29 cellular contexts compared by ENCODE assay signal in genomic region chr6:143005816-143006215, GRCh38.
"Had no signal": no experiment of that assay in that cellular context is flagged by ENCODE, and none has a peak within 500 bp of the region (broad histone marks: within the 10 kb centered on the region; RNA-seq: fewer than 3 reads in every experiment).

No MANE protein-coding gene starts in this region.

- H3K27ac ChIP-seq: ascending aorta, brain microvascular endothelial cell, cardiac muscle cell, SK-N-MC had no signal

- H3K9me3 ChIP-seq: ascending aorta, MG63 had no signal

- H3K27me3 Mint-ChIP-seq: activated CD4-positive, alpha-beta memory T cell treated with anti-CD3 and anti-CD28 coated beads for 36 hours; activated CD4-positive, alpha-beta T cell treated with anti-CD3 and anti-CD28 coated beads, Interleukin-2, amount 10 ng/mL, durations not matched to agents 7 days and 5 days; activated naive CD8-positive, alpha-beta T cell treated with anti-CD3 and anti-CD28 coated beads, Interleukin-2, amount 50 U/mL, for 24 hours; T-cell had no signal

- H3K9me3 Mint-ChIP-seq: activated CD4-positive, alpha-beta memory T cell treated with anti-CD3 and anti-CD28 coated beads for 36 hours; activated CD4-positive, alpha-beta T cell treated with anti-CD3 and anti-CD28 coated beads, Interleukin-2, amount 10 ng/mL, durations not matched to agents 7 days and 5 days; activated naive CD4-positive, alpha-beta T cell treated with anti-CD3 and anti-CD28 coated beads, Interleukin-2, amount 50 U/mL, for 72 hours; activated T-cell treated with anti-CD3 and anti-CD28 coated beads, Interleukin-2, amount 50 U/mL, for 4 hours; T-cell had no signal

- H3K36me3 ChIP-seq: ascending aorta, brain microvascular endothelial cell, cardiac muscle cell, MG63 had no signal

- H3K4me1 ChIP-seq: ascending aorta had no signal

- H3K27ac Mint-ChIP-seq: activated CD4-positive, alpha-beta memory T cell treated with anti-CD3 and anti-CD28 coated beads for 36 hours; activated CD4-positive, alpha-beta T cell treated with anti-CD3 and anti-CD28 coated beads, Interleukin-2, amount 10 ng/mL, durations not matched to agents 7 days and 5 days; activated naive CD4-positive, alpha-beta T cell treated with anti-CD3 and anti-CD28 coated beads, Interleukin-2, amount 50 U/mL, for 72 hours; activated naive CD8-positive, alpha-beta T cell treated with anti-CD3 and anti-CD28 coated beads, Interleukin-2, amount 50 U/mL, for 24 hours; T-cell had no signal

- DNase-seq: activated CD4-positive, alpha-beta memory T cell treated with anti-CD3 and anti-CD28 coated beads for 36 hours; activated CD4-positive, alpha-beta T cell treated with anti-CD3 and anti-CD28 coated beads, Interleukin-2, amount 10 ng/mL, durations not matched to agents 7 days and 5 days; activated CD4-positive, CD25-positive, alpha-beta regulatory T cell; activated CD8-positive, alpha-beta memory T cell treated with anti-CD3 and anti-CD28 coated beads for 24 hours; activated effector memory CD4-positive, alpha-beta T cell treated with anti-CD3 and anti-CD28 coated beads, Interleukin-2, amount 50 U/mL, for 16 hours; activated naive CD4-positive, alpha-beta T cell treated with Interleukin-2 at 50 U/mL for 16 hours; activated naive CD8-positive, alpha-beta T cell treated with anti-CD3 and anti-CD28 coated beads, Interleukin-2, amount 50 U/mL, for 24 hours; activated T-cell treated with anti-CD3 and anti-CD28 coated beads, Interleukin-2, amount 50 U/mL, for 4 hours; amniotic stem cell; brain microvascular endothelial cell; MG63; MV-4-11; NCI-H1092 treated with DMSO at 0.1 percent for 48 hours; NCI-H1417 treated with DMSO at 0.1 percent for 48 hours; NCI-H1694; NCI-H2029; NCI-H345; NCI-H510A; NCI-H526 treated with DMSO at 0.1 percent for 48 hours; RPMI8226; T-cell; T-helper 2 cell; T1000 had no signal

- H3K36me3 Mint-ChIP-seq: activated CD4-positive, alpha-beta memory T cell treated with anti-CD3 and anti-CD28 coated beads for 36 hours; activated naive CD4-positive, alpha-beta T cell treated with anti-CD3 and anti-CD28 coated beads, Interleukin-2, amount 50 U/mL, for 72 hours; T-cell had no signal

- H3K4me3 Mint-ChIP-seq: activated CD4-positive, alpha-beta memory T cell treated with anti-CD3 and anti-CD28 coated beads for 36 hours; activated CD4-positive, alpha-beta T cell treated with anti-CD3 and anti-CD28 coated beads, Interleukin-2, amount 10 ng/mL, durations not matched to agents 7 days and 5 days; activated naive CD8-positive, alpha-beta T cell treated with anti-CD3 and anti-CD28 coated beads, Interleukin-2, amount 50 U/mL, for 24 hours; activated T-cell treated with anti-CD3 and anti-CD28 coated beads, Interleukin-2, amount 50 U/mL, for 4 hours; T-cell had no signal

- H3K4me1 Mint-ChIP-seq: activated CD4-positive, alpha-beta T cell treated with anti-CD3 and anti-CD28 coated beads, Interleukin-2, amount 10 ng/mL, durations not matched to agents 7 days and 5 days; activated naive CD8-positive, alpha-beta T cell treated with anti-CD3 and anti-CD28 coated beads, Interleukin-2, amount 50 U/mL, for 24 hours; T-cell had no signal

- ATAC-seq: activated naive CD4-positive, alpha-beta T cell treated with anti-CD3 and anti-CD28 coated beads, Interleukin-2, amount 50 U/mL, for 72 hours; activated naive CD8-positive, alpha-beta T cell treated with anti-CD3 and anti-CD28 coated beads, Interleukin-2, amount 50 U/mL, for 24 hours; activated T-cell treated with anti-CD3 and anti-CD28 coated beads, Interleukin-2, amount 50 U/mL, for 4 hours; Panc1; Right ventricle myocardium inferior; T-cell had no signal

- H3K4me3 ChIP-seq: ascending aorta, cardiac muscle cell, MG63, SK-N-MC had no signal

- H3K27me3 ChIP-seq: ascending aorta, brain microvascular endothelial cell, cardiac muscle cell, MG63 had no signal
